Comparison of ENCODE assay signal across 1 cellular context in genomic region chr3:49723301-49723630, GRCh38.
TF ChIP-seq lines count a peak whose summit lies in the region.

No MANE protein-coding gene starts in this region.

TF ChIP-seq in GM23338, 12 proteins besides CTCF, POLR2A, EP300 and RAD21 (continued from another document):
- no peak for TF ChIP-seq ZNF462 (CRISPR knock-in tag; IDR thresholded peaks at IDR 0.05)
- TF ChIP-seq EZH2 (IDR thresholded peaks at IDR 0.05; ENCODE audit: low read depth, unreplicated experiment), result no peak
- TF ChIP-seq POLR2AphosphoS5 (IDR thresholded peaks at IDR 0.05; ENCODE audit: low read depth), result no peak
- TF ChIP-seq ZNF331 (CRISPR knock-in tag; IDR thresholded peaks at IDR 0.05; ENCODE audit: low read depth), result no peak
- TF ChIP-seq CREB1 (CRISPR knock-in tag; IDR thresholded peaks at IDR 0.05; ENCODE audit: low read depth), result no peak
- TF ChIP-seq JUNB (IDR thresholded peaks at IDR 0.05; ENCODE audit: unreplicated experiment), result no peak
